Comparison of ENCODE assay signal across 9 cellular contexts in the genomic region with DNA sequence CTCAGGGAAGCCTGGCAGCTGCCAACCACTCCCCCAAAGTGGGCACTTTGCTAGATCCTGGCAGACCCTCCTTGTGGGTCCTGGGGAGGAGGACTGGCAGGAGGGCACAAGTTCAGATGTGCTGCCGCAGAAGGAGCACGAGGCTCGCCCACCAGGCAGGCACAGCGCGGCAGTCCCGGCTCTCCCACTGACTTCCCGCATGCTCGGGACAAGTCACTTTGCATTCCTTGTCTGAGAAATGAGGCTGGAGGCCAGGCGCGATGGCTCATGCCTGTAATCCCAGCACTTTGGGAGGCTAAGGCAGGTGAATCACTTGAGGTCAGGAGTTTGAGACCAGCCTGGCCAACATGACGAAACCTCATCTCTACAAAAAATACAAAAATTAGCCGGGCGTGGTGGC. TPM values are rescaled to one million over a fixed set of nuclear protein-coding genes. Genes with fewer than 3 reads are reported as not detected.
"Had no signal": no experiment of that assay in that cellular context is flagged by ENCODE, and none has a peak within 500 bp of the region (broad histone marks: within the 10 kb centered on the region; RNA-seq: fewer than 3 reads in every experiment).

No MANE protein-coding gene starts in this region.

RNA-seq across cellular contexts. Expression of gene FBLN1, which starts 40.1 kb away (rescaled TPM):
- total RNA-seq: activated CD4-positive, alpha-beta memory T cell treated with anti-CD3 and anti-CD28 coated beads for 36 hours; activated CD4-positive, alpha-beta T cell treated with anti-CD3 and anti-CD28 coated beads for 36 hours; activated CD4-positive, alpha-beta T cell treated with anti-CD3 and anti-CD28 coated beads, Interleukin-2, amount 10 ng/mL, durations not matched to agents 24 days and 14 days; activated CD8-positive, alpha-beta memory T cell treated with anti-CD3 and anti-CD28 coated beads for 36 hours; activated CD8-positive, alpha-beta T cell treated with anti-CD3 and anti-CD28 coated beads, Interleukin-2, amount 10 ng/mL, durations not matched to agents 7 days and 5 days; activated naive CD4-positive, alpha-beta T cell treated with anti-CD3 and anti-CD28 coated beads for 36 hours; activated T-helper 1 cell treated with anti-CD3 and anti-CD28 coated beads, Interleukin-12 subunit alpha, Interleukin-12 subunit beta, Interleukin-2, Interleukin-4 antibody, amounts not matched to agents 30 ng/mL and 10 ng/mL and 1 ng/mL, durations not matched to agents 14 hours and 24 hours and 36 hours; activated T-helper 2 cell treated with anti-CD3 and anti-CD28 coated beads, Interferon-gamma antibody, Interleukin-2, Interleukin-4, amounts not matched to agents 10 μg/mL and 5 μg/mL and 100 μg/mL, durations not matched to agents 14 hours and 24 hours and 36 hours; T-helper 1 cell treated with Interleukin-12 subunit alpha and Interleukin-12 subunit beta and Interleukin-4 antibody, amounts not matched to agents 30 ng/mL and 1 ng/mL, for 36 hours had no signal
